ENCODE assay signal across 1 cellular context in the genomic region with DNA sequence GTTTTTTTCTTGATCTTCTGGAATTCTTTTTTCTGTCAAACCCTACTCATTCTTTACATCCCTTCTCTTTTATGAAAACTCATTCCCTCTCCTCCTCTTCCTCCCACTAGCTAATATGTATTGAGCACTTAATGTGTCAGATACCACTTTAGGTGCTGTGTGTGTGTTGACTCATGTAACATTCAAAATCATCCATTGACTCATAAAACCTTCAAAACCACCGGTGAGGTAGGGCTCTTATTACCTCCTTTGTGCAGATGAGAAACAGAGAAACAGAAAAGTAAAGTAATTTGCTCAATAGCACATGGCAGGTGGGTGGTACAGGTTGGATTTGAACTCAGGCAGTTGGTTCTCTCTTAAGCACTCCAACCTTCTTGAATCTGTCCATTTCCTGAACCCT.
TF ChIP-seq lines count a peak whose summit lies in the region.

No MANE protein-coding gene starts in this region.

TF ChIP-seq in GM12878, 131 proteins besides CTCF, POLR2A, EP300 and RAD21 (continued from another document and continues in another):
- TF ChIP-seq, protein P1, sequence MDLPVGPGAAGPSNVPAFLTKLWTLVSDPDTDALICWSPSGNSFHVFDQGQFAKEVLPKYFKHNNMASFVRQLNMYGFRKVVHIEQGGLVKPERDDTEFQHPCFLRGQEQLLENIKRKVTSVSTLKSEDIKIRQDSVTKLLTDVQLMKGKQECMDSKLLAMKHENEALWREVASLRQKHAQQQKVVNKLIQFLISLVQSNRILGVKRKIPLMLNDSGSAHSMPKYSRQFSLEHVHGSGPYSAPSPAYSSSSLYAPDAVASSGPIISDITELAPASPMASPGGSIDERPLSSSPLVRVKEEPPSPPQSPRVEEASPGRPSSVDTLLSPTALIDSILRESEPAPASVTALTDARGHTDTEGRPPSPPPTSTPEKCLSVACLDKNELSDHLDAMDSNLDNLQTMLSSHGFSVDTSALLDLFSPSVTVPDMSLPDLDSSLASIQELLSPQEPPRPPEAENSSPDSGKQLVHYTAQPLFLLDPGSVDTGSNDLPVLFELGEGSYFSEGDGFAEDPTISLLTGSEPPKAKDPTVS (IDR thresholded peaks at IDR 0.05; ENCODE audit: low read depth, low read length), result no peak
- TF ChIP-seq BMI1 (IDR thresholded peaks at IDR 0.05; ENCODE audit: borderline replicate concordance) (no peak), HDAC2 (IDR thresholded peaks at IDR 0.05) (no peak), CHD4 (IDR thresholded peaks at IDR 0.05) (no peak), ZBED1 (IDR thresholded peaks at IDR 0.05; ENCODE audit: borderline replicate concordance) (0 out of 2 replicates have a peak, but pooled peaks have one; percentile 42), EGR1 (IDR thresholded peaks at IDR 0.05; ENCODE audit: borderline replicate concordance in 1 of 2, low read depth in 2 of 2, low read length in 2 of 2) (no peak), NR2C2 (IDR thresholded peaks at IDR 0.05; ENCODE audit: borderline replicate concordance, control insufficient read depth, insufficient read length, low read depth) (no peak), LARP7 (IDR thresholded peaks at IDR 0.05) (no peak), NR2F1 (conservative IDR thresholded peaks at IDR 0.05) (no peak), ZNF274 (IDR thresholded peaks at IDR 0.05; ENCODE audit: insufficient read depth, insufficient read length) (no peak), FOXK2 (IDR thresholded peaks at IDR 0.05) (no peak), RFX5 (IDR thresholded peaks at IDR 0.05; ENCODE audit: low read depth, low read length) (no peak), TCF7 (IDR thresholded peaks at IDR 0.05; ENCODE audit: borderline replicate concordance) (no peak), POLR2AphosphoS5 (IDR thresholded peaks at IDR 0.05; ENCODE audit: low read length) (no peak)
- TF ChIP-seq, protein P2, sequence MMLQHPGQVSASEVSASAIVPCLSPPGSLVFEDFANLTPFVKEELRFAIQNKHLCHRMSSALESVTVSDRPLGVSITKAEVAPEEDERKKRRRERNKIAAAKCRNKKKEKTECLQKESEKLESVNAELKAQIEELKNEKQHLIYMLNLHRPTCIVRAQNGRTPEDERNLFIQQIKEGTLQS (IDR thresholded peaks at IDR 0.05; ENCODE audit: borderline replicate concordance, extremely low read depth, low read depth, low read length), result no peak
- TF ChIP-seq, protein P3, sequence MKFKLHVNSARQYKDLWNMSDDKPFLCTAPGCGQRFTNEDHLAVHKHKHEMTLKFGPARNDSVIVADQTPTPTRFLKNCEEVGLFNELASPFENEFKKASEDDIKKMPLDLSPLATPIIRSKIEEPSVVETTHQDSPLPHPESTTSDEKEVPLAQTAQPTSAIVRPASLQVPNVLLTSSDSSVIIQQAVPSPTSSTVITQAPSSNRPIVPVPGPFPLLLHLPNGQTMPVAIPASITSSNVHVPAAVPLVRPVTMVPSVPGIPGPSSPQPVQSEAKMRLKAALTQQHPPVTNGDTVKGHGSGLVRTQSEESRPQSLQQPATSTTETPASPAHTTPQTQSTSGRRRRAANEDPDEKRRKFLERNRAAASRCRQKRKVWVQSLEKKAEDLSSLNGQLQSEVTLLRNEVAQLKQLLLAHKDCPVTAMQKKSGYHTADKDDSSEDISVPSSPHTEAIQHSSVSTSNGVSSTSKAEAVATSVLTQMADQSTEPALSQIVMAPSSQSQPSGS (IDR thresholded peaks at IDR 0.05; ENCODE audit: low read length), result peak; percentile 68; the same call in 1 of the 2 replicates
- TF ChIP-seq, protein P4, sequence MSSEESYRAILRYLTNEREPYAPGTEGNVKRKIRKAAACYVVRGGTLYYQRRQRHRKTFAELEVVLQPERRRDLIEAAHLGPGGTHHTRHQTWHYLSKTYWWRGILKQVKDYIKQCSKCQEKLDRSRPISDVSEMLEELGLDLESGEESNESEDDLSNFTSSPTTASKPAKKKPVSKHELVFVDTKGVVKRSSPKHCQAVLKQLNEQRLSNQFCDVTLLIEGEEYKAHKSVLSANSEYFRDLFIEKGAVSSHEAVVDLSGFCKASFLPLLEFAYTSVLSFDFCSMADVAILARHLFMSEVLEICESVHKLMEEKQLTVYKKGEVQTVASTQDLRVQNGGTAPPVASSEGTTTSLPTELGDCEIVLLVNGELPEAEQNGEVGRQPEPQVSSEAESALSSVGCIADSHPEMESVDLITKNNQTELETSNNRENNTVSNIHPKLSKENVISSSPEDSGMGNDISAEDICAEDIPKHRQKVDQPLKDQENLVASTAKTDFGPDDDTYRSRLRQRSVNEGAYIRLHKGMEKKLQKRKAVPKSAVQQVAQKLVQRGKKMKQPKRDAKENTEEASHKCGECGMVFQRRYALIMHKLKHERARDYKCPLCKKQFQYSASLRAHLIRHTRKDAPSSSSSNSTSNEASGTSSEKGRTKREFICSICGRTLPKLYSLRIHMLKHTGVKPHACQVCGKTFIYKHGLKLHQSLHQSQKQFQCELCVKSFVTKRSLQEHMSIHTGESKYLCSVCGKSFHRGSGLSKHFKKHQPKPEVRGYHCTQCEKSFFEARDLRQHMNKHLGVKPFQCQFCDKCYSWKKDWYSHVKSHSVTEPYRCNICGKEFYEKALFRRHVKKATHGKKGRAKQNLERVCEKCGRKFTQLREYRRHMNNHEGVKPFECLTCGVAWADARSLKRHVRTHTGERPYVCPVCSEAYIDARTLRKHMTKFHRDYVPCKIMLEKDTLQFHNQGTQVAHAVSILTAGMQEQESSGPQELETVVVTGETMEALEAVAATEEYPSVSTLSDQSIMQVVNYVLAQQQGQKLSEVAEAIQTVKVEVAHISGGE (CRISPR knock-in tag; IDR thresholded peaks at IDR 0.05), result no peak
- TF ChIP-seq, protein P5, sequence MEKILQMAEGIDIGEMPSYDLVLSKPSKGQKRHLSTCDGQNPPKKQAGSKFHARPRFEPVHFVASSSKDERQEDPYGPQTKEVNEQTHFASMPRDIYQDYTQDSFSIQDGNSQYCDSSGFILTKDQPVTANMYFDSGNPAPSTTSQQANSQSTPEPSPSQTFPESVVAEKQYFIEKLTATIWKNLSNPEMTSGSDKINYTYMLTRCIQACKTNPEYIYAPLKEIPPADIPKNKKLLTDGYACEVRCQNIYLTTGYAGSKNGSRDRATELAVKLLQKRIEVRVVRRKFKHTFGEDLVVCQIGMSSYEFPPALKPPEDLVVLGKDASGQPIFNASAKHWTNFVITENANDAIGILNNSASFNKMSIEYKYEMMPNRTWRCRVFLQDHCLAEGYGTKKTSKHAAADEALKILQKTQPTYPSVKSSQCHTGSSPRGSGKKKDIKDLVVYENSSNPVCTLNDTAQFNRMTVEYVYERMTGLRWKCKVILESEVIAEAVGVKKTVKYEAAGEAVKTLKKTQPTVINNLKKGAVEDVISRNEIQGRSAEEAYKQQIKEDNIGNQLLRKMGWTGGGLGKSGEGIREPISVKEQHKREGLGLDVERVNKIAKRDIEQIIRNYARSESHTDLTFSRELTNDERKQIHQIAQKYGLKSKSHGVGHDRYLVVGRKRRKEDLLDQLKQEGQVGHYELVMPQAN (conservative IDR thresholded peaks at IDR 0.05), result no peak
- TF ChIP-seq, protein P6, sequence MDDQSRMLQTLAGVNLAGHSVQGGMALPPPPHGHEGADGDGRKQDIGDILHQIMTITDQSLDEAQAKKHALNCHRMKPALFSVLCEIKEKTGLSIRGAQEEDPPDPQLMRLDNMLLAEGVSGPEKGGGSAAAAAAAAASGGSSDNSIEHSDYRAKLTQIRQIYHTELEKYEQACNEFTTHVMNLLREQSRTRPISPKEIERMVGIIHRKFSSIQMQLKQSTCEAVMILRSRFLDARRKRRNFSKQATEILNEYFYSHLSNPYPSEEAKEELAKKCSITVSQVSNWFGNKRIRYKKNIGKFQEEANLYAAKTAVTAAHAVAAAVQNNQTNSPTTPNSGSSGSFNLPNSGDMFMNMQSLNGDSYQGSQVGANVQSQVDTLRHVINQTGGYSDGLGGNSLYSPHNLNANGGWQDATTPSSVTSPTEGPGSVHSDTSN (IDR thresholded peaks at IDR 0.05; ENCODE audit: insufficient replicate concordance, low read depth, low read length), result no peak
- TF ChIP-seq, protein P7, sequence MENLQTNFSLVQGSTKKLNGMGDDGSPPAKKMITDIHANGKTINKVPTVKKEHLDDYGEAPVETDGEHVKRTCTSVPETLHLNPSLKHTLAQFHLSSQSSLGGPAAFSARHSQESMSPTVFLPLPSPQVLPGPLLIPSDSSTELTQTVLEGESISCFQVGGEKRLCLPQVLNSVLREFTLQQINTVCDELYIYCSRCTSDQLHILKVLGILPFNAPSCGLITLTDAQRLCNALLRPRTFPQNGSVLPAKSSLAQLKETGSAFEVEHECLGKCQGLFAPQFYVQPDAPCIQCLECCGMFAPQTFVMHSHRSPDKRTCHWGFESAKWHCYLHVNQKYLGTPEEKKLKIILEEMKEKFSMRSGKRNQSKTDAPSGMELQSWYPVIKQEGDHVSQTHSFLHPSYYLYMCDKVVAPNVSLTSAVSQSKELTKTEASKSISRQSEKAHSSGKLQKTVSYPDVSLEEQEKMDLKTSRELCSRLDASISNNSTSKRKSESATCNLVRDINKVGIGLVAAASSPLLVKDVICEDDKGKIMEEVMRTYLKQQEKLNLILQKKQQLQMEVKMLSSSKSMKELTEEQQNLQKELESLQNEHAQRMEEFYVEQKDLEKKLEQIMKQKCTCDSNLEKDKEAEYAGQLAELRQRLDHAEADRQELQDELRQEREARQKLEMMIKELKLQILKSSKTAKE (IDR thresholded peaks at IDR 0.05; ENCODE audit: low read depth, poor library complexity, severe bottlenecking), result no peak
- TF ChIP-seq, protein P8, sequence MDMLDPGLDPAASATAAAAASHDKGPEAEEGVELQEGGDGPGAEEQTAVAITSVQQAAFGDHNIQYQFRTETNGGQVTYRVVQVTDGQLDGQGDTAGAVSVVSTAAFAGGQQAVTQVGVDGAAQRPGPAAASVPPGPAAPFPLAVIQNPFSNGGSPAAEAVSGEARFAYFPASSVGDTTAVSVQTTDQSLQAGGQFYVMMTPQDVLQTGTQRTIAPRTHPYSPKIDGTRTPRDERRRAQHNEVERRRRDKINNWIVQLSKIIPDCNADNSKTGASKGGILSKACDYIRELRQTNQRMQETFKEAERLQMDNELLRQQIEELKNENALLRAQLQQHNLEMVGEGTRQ (IDR thresholded peaks at IDR 0.05; ENCODE audit: borderline replicate concordance, low read depth, low read length), result no peak
- TF ChIP-seq, protein P9, sequence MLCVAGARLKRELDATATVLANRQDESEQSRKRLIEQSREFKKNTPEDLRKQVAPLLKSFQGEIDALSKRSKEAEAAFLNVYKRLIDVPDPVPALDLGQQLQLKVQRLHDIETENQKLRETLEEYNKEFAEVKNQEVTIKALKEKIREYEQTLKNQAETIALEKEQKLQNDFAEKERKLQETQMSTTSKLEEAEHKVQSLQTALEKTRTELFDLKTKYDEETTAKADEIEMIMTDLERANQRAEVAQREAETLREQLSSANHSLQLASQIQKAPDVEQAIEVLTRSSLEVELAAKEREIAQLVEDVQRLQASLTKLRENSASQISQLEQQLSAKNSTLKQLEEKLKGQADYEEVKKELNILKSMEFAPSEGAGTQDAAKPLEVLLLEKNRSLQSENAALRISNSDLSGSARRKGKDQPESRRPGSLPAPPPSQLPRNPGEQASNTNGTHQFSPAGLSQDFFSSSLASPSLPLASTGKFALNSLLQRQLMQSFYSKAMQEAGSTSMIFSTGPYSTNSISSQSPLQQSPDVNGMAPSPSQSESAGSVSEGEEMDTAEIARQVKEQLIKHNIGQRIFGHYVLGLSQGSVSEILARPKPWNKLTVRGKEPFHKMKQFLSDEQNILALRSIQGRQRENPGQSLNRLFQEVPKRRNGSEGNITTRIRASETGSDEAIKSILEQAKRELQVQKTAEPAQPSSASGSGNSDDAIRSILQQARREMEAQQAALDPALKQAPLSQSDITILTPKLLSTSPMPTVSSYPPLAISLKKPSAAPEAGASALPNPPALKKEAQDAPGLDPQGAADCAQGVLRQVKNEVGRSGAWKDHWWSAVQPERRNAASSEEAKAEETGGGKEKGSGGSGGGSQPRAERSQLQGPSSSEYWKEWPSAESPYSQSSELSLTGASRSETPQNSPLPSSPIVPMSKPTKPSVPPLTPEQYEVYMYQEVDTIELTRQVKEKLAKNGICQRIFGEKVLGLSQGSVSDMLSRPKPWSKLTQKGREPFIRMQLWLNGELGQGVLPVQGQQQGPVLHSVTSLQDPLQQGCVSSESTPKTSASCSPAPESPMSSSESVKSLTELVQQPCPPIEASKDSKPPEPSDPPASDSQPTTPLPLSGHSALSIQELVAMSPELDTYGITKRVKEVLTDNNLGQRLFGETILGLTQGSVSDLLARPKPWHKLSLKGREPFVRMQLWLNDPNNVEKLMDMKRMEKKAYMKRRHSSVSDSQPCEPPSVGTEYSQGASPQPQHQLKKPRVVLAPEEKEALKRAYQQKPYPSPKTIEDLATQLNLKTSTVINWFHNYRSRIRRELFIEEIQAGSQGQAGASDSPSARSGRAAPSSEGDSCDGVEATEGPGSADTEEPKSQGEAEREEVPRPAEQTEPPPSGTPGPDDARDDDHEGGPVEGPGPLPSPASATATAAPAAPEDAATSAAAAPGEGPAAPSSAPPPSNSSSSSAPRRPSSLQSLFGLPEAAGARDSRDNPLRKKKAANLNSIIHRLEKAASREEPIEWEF (IDR thresholded peaks at IDR 0.05; ENCODE audit: insufficient replicate concordance, low read depth, low read length), result no peak
- TF ChIP-seq, protein P10, sequence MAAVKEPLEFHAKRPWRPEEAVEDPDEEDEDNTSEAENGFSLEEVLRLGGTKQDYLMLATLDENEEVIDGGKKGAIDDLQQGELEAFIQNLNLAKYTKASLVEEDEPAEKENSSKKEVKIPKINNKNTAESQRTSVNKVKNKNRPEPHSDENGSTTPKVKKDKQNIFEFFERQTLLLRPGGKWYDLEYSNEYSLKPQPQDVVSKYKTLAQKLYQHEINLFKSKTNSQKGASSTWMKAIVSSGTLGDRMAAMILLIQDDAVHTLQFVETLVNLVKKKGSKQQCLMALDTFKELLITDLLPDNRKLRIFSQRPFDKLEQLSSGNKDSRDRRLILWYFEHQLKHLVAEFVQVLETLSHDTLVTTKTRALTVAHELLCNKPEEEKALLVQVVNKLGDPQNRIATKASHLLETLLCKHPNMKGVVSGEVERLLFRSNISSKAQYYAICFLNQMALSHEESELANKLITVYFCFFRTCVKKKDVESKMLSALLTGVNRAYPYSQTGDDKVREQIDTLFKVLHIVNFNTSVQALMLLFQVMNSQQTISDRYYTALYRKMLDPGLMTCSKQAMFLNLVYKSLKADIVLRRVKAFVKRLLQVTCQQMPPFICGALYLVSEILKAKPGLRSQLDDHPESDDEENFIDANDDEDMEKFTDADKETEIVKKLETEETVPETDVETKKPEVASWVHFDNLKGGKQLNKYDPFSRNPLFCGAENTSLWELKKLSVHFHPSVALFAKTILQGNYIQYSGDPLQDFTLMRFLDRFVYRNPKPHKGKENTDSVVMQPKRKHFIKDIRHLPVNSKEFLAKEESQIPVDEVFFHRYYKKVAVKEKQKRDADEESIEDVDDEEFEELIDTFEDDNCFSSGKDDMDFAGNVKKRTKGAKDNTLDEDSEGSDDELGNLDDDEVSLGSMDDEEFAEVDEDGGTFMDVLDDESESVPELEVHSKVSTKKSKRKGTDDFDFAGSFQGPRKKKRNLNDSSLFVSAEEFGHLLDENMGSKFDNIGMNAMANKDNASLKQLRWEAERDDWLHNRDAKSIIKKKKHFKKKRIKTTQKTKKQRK (IDR thresholded peaks at IDR 0.05; ENCODE audit: low read depth, low read length), result no peak
- TF ChIP-seq, protein P11, sequence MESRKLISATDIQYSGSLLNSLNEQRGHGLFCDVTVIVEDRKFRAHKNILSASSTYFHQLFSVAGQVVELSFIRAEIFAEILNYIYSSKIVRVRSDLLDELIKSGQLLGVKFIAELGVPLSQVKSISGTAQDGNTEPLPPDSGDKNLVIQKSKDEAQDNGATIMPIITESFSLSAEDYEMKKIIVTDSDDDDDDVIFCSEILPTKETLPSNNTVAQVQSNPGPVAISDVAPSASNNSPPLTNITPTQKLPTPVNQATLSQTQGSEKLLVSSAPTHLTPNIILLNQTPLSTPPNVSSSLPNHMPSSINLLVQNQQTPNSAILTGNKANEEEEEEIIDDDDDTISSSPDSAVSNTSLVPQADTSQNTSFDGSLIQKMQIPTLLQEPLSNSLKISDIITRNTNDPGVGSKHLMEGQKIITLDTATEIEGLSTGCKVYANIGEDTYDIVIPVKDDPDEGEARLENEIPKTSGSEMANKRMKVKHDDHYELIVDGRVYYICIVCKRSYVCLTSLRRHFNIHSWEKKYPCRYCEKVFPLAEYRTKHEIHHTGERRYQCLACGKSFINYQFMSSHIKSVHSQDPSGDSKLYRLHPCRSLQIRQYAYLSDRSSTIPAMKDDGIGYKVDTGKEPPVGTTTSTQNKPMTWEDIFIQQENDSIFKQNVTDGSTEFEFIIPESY (IDR thresholded peaks at IDR 0.05), result no peak
